In genomic region chr19:9538183-9539058, GRCh38 we compare ENCODE assay signal across 8 cellular contexts. TPM values are rescaled to one million over a fixed set of nuclear protein-coding genes. Genes with fewer than 3 reads are reported as not detected.
DNase-seq lines count a peak whose midpoint lies in the region; ATAC-seq and TF ChIP-seq lines count a peak whose summit lies in the region.

Gene ZNF426 (minus strand): TSS chr19:9538645. CDS start chr19:9536232, 2,413 bp downstream.

- no peaks in the 10 kb centered on the region for H3K4me1 ChIP-seq in colonic mucosa

- H3K36me3 ChIP-seq in colonic mucosa, result peaks cover 19% of the 10 kb centered on the region

- peak within 1 kb of the TSS; percentile 97 for H3K4me3 Mint-ChIP-seq in activated CD4-positive, alpha-beta T cell treated with anti-CD3 and anti-CD28 coated beads, Interleukin-2, amount 10 ng/mL, durations not matched to agents 24 days and 14 days

- no peaks in the 10 kb centered on the region for H3K27me3 Mint-ChIP-seq in activated CD4-positive, alpha-beta T cell treated with anti-CD3 and anti-CD28 coated beads, Interleukin-2, amount 10 ng/mL, durations not matched to agents 24 days and 14 days

- H3K4me1 Mint-ChIP-seq in activated CD4-positive, alpha-beta T cell treated with anti-CD3 and anti-CD28 coated beads, Interleukin-2, amount 10 ng/mL, durations not matched to agents 24 days and 14 days, result peaks cover 8% of the 10 kb centered on the region

- ATAC-seq in HG03039 (IDR thresholded peaks at IDR 0.05; ENCODE audit: unreplicated experiment), result peak; percentile 51

- peaks cover 55% of the 10 kb centered on the region for H3K36me3 Mint-ChIP-seq in activated CD4-positive, alpha-beta T cell treated with anti-CD3 and anti-CD28 coated beads, Interleukin-2, amount 10 ng/mL, durations not matched to agents 24 days and 14 days (ENCODE audit: low read depth)

- H3K9me3 ChIP-seq in colonic mucosa, result no peaks in the 10 kb centered on the region

- peak within 1 kb of the TSS; percentile 76 for H3K27ac ChIP-seq in colonic mucosa

- peaks cover 43% of the 10 kb centered on the region for H3K9me3 Mint-ChIP-seq in activated CD4-positive, alpha-beta T cell treated with anti-CD3 and anti-CD28 coated beads, Interleukin-2, amount 10 ng/mL, durations not matched to agents 24 days and 14 days

- peak within 1 kb of the TSS; percentile 61 for H3K4me3 ChIP-seq in colonic mucosa

- DNase-seq in GM10266 (ENCODE audit: extremely low spot score) (peak; percentile 89), NCI-H510A (lab: John Stamatoyannopoulos, UW) (peak; percentile 76), colonic mucosa (peak; percentile 89), kidney tubule cell (ENCODE audit: low spot score) (peak; percentile 84), OCI-M2 (lab: John Stamatoyannopoulos, UW; ENCODE audit: unreplicated experiment) (no peak)
- peak; percentile 95 for DNase-seq in activated CD4-positive, alpha-beta T cell treated with anti-CD3 and anti-CD28 coated beads, Interleukin-2, amount 10 ng/mL, durations not matched to agents 24 days and 14 days
- DNase-seq in stimulated activated CD4-positive, alpha-beta T cell treated with anti-CD3 and anti-CD28 coated beads, Interleukin-15, amount 100 ng/mL, for 48 hours (ENCODE audit: low read depth in 2 of 2), result peak; percentile 78 to 85

- TF ChIP-seq CTCF in GM10266 (IDR thresholded peaks at IDR 0.05; ENCODE audit: control insufficient read depth, insufficient read depth, low read depth, missing control alignments), result no peak
- no peak for TF ChIP-seq CTCF in colonic mucosa (IDR thresholded peaks at IDR 0.05)

- H3K27ac Mint-ChIP-seq in activated CD4-positive, alpha-beta T cell treated with anti-CD3 and anti-CD28 coated beads, Interleukin-2, amount 10 ng/mL, durations not matched to agents 24 days and 14 days, result peak within 1 kb of the TSS; percentile 92

- intact Hi-C loops in activated CD4-positive, alpha-beta T cell treated with anti-CD3 and anti-CD28 coated beads, Interleukin-2, amount 10 ng/mL, durations not matched to agents 24 days and 14 days (cut with micrococcal nuclease), result loop anchor here (1.0 to 5.0 kb wide), 4 partner anchors 46 to 258 kb away; partner anchors contain the start of genes ZNF121, ZNF266 and ZNF699
- intact Hi-C loops in colonic mucosa (cut with DNase I), result no loop called here

- peak within 1 kb of the TSS; percentile 77 to 85 for H3K9ac ChIP-seq in colonic mucosa (ENCODE audit: low read depth in 2 of 2, low read length in 2 of 2)

- no peaks in the 10 kb centered on the region for H3K27me3 ChIP-seq in colonic mucosa

RNA-seq across cellular contexts. Expression of gene ZNF426, which starts in this region (rescaled TPM):
- total RNA-seq in activated CD4-positive, alpha-beta T cell treated with anti-CD3 and anti-CD28 coated beads, Interleukin-2, amount 10 ng/mL, durations not matched to agents 24 days and 14 days, result 9.7 and 10.9 TPM in 2 replicates
- total RNA-seq in colonic mucosa, result 10 to 100 TPM in 1 of 2 donors, 1 to 10 TPM in 1; 7.5 to 11.5 TPM
